Comparison of ENCODE assay signal across 8 cellular contexts in the genomic region with DNA sequence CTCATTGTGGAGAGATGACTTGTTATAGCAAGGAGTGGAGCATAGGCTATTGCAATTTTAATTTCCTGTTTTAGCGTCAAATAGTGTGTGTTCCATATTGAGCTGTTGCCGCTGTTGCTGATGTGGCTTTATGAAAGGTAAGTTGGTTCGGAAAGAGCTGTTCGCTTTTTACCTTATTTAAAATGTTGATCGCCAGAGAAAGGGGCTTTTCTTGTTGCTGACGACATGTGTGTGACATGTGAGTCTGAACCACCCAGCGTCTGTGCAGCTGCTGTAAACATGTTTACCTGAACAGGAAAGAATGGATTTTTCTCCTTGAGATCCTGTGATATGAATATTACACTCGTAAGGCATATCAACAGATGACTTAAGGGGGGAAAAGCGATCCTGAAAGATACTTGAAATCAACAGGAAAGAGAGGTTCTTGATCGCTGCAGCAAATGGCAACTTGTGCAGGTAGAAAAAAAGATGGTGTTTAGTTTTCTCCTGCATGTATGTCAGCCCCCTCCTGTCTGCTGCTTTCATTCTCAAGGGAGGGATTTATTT. TPM values are rescaled to one million over a fixed set of nuclear protein-coding genes. Genes with fewer than 3 reads are reported as not detected.
A peak's percentile ranks its signal among the peaks of the same experiment; 100 is the strongest.
DNase-seq lines count a peak whose midpoint lies in the region; ATAC-seq and TF ChIP-seq lines count a peak whose summit lies in the region.

No MANE protein-coding gene starts in this region.

- no peak for TF ChIP-seq POLR2A in spleen (IDR thresholded peaks at IDR 0.05)

- H3K4me1 Mint-ChIP-seq in glutamatergic neuron (ENCODE audit: low read depth, unreplicated experiment): peaks cover 25% of the 10 kb centered on the region

- DNase-seq in BJ (ENCODE audit: low read depth) (no peak), HCEC 1CT (peak; percentile 12), activated T-cell treated with anti-CD3 and anti-CD28 coated beads for 4 hours (peak; percentile 7), glutamatergic neuron (no peak), spleen (peak; percentile 58), SKM-1 treated with dmso at 0.1 percent for 144 hours (lab: John Stamatoyannopoulos, UW; ENCODE audit: unreplicated experiment) (no peak), mesenteric fat pad (ENCODE audit: low spot score) (no peak)

- POLR2A ChIA-PET in BJ (lab: Charles Lee): interaction anchor here (0.6 kb wide), 1 partner anchor 734 kb away, joined by 5 read pairs; no protein-coding TSS in a partner anchor

- H3K27me3 Mint-ChIP-seq in glutamatergic neuron (ENCODE audit: unreplicated experiment): peaks cover 10% of the 10 kb centered on the region

- TF ChIP-seq CTCF in BJ (IDR thresholded peaks at IDR 0.05; ENCODE audit: insufficient read depth, low read depth, low read length) (no peak), glutamatergic neuron (IDR thresholded peaks at IDR 0.05; ENCODE audit: partially characterized antibody, unreplicated experiment) (no peak), spleen (IDR thresholded peaks at IDR 0.05 in 8 of 11, conservative IDR thresholded peaks at IDR 0.05 in 3 of 11) (no peak)

- H3K4me3 Mint-ChIP-seq in glutamatergic neuron (ENCODE audit: unreplicated experiment): peak overlapping the region; percentile 95

- peak overlapping the region; percentile 98 for H3K27ac Mint-ChIP-seq in glutamatergic neuron (ENCODE audit: unreplicated experiment)

- H3K9me3 ChIP-seq in spleen: no peaks in the 10 kb centered on the region

- no peaks in the 10 kb centered on the region for H3K27me3 ChIP-seq in BJ (ENCODE audit: control insufficient read depth, insufficient read depth, low read length)
- peaks cover 0 to 22% (median 0%) of the 10 kb centered on the region in 7 donors for H3K27me3 ChIP-seq in spleen (replicated peaks in 1 of 7)

- H3K9me3 Mint-ChIP-seq in glutamatergic neuron (ENCODE audit: unreplicated experiment): peaks cover 22% of the 10 kb centered on the region

- H3K36me3 ChIP-seq in BJ (ENCODE audit: control insufficient read depth, insufficient read depth, low read length): no peaks in the 10 kb centered on the region
- H3K36me3 ChIP-seq in spleen: no peaks in the 10 kb centered on the region

- H3K27ac ChIP-seq in spleen: peak overlapping the region; percentile 39 to 99 (median 98)

- CTCF ChIA-PET in BJ (lab: Yijun Ruan, JAX): interaction anchor here (0.6 kb wide), 1 partner anchor 160 kb away, joined by 3 read pairs; no protein-coding TSS in a partner anchor

- peaks cover 8 to 59% (median 37%) of the 10 kb centered on the region in 6 donors for H3K4me1 ChIP-seq in spleen

- 14 to 20% (median 15%) methylated on average over 10 of the region's 10 CpGs for WGBS in spleen, 5 donors

- peaks cover 5% of the 10 kb centered on the region for H3K36me3 Mint-ChIP-seq in glutamatergic neuron (ENCODE audit: unreplicated experiment)

- intact Hi-C loops in spleen (cut with DNase I; ENCODE audit: low total_unique reads): no loop called here

- H3K4me3 ChIP-seq in BJ (ENCODE audit: low read depth, low read length) (peak overlapping the region; percentile 82), spleen (peak overlapping the region; percentile 51 to 95 (median 87))

- ATAC-seq in HG03039 (IDR thresholded peaks at IDR 0.05; ENCODE audit: unreplicated experiment): no peak

RNA-seq across cellular contexts. Expression of a gene that starts 2.5 kb away (rescaled TPM):
- polyA plus RNA-seq in BJ (2011; rRNA removed) (22.3 and 37.8 TPM in 2 replicates), spleen (1 to 10 TPM; 6.6 to 8.3 (median 6.8) TPM)
- 41.5 and 46.7 TPM in 2 replicates for polyA minus RNA-seq in BJ (2011; rRNA and poly(A)+ RNA removed)
- total RNA-seq in glutamatergic neuron (ENCODE audit: unreplicated experiment) (162 TPM), spleen (10 to 100 TPM; 41.6 to 51.8 (median 46.0) TPM), mesenteric fat pad (89.1 TPM)

Comparison
In these comparisons a context has a peak if more than half of its experiments do, and no peak if none do; other contexts are left out.
1. DNase-seq: peak in HCEC 1CT (single experiment), activated T-cell treated with anti-CD3 and anti-CD28 coated beads for 4 hours (single experiment) and spleen (single experiment); none in BJ (single experiment), glutamatergic neuron (single experiment), SKM-1 treated with dmso at 0.1 percent for 144 hours (single experiment) and mesenteric fat pad (single experiment).